In the genomic region with DNA sequence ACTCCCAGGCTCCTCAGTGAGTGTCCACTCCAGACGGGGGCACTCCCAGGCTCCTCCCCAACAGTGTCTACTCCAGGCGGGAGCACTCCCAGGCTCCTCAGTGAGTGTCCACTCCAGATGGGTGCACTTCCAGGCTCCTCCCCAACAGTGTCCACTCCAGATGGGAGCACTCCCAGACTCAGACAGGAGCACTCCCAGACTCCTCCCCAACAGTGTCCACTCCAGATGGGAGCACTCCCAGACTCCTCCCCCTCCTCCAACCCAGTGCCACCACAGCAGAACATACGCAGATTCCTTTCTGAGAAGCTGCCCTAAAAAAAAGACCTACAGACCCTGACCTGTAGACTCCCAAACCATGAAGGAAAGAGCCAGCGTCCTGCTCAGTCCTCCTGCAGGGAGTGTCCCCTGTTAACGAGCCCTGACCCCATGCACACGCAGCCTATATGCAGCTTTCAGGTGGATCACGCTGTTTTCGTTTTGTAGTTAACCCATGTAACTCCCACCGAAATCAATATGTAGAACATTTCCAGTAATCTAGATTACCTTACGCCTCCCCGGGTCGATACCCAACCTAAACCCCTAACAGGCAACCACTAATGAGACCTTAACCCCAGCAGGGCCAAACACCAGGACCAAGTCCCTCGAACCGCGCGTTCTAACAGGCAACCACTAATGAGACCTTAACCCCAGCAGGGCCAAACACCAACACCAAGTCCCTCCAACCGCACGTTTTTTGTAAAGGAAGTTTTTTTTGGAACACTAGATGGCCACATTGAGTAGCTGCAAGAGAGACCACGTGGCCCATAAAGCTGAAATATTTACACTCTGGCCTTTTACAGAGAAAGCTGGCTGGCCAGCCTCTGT, we compare ENCODE assay signal across 7 cellular contexts. TPM values are rescaled to one million over a fixed set of nuclear protein-coding genes. Genes with fewer than 3 reads are reported as not detected.
DNase-seq lines count a peak whose midpoint lies in the region; TF ChIP-seq lines count a peak whose summit lies in the region.

No MANE protein-coding gene starts in this region.

- H3K36me3 Mint-ChIP-seq in stimulated activated naive CD8-positive, alpha-beta T cell treated with anti-CD3 and anti-CD28 coated beads, Interleukin-15, Interleukin-2, amounts not matched to agents 100 ng/mL and 50 ng/mL, for 24 hours (ENCODE audit: low read depth): peaks cover 7% of the 10 kb centered on the region

- peaks cover 8% of the 10 kb centered on the region for H3K9me3 Mint-ChIP-seq in stimulated activated naive CD8-positive, alpha-beta T cell treated with anti-CD3 and anti-CD28 coated beads, Interleukin-15, Interleukin-2, amounts not matched to agents 100 ng/mL and 50 ng/mL, for 24 hours

- H3K27me3 ChIP-seq in iPS DF 6.9 (ENCODE audit: control insufficient read depth, insufficient read depth, low read length): no peaks in the 10 kb centered on the region

- H3K36me3 ChIP-seq in iPS DF 6.9 (ENCODE audit: control insufficient read depth, insufficient read depth, low read length): no peaks in the 10 kb centered on the region

- H3K27me3 Mint-ChIP-seq in stimulated activated naive CD8-positive, alpha-beta T cell treated with anti-CD3 and anti-CD28 coated beads, Interleukin-15, Interleukin-2, amounts not matched to agents 100 ng/mL and 50 ng/mL, for 24 hours: no peaks in the 10 kb centered on the region

- H3K4me1 ChIP-seq in iPS DF 6.9 (ENCODE audit: control insufficient read depth, insufficient read depth, low read length): no peaks in the 10 kb centered on the region

- H3K9me3 ChIP-seq in iPS DF 6.9 (ENCODE audit: control insufficient read depth, insufficient read depth, low read length): no peaks in the 10 kb centered on the region

- in situ Hi-C loops in astrocyte of the cerebellum (cut with HindIII; ENCODE audit: low sequenced_read_pairs): no loop called here

- DNase-seq in DMS79 treated with DMSO at 0.1 percent for 48 hours (lab: John Stamatoyannopoulos, UW): peak; percentile 59
- peak; percentile 55 for DNase-seq in HT1080 (ENCODE audit: low read depth)
- peak; percentile 81 for DNase-seq in NOMO-1 treated with dmso at 0.1 percent for 144 hours (lab: John Stamatoyannopoulos, UW; ENCODE audit: unreplicated experiment)
- peak; percentile 39 for DNase-seq in astrocyte of the cerebellum (ENCODE audit: low read depth)
- peak; percentile 31 for DNase-seq in iPS DF 6.9 (ENCODE audit: low read depth, low spot score)
- no peak for DNase-seq in OCI-M2 (lab: John Stamatoyannopoulos, UW; ENCODE audit: unreplicated experiment)

- peak overlapping the region; percentile 8 for H3K27ac Mint-ChIP-seq in stimulated activated naive CD8-positive, alpha-beta T cell treated with anti-CD3 and anti-CD28 coated beads, Interleukin-15, Interleukin-2, amounts not matched to agents 100 ng/mL and 50 ng/mL, for 24 hours

- peaks cover 35% of the 10 kb centered on the region for H3K4me1 Mint-ChIP-seq in stimulated activated naive CD8-positive, alpha-beta T cell treated with anti-CD3 and anti-CD28 coated beads, Interleukin-15, Interleukin-2, amounts not matched to agents 100 ng/mL and 50 ng/mL, for 24 hours (ENCODE audit: low read depth)

- no peak overlapping the region for H3K4me3 Mint-ChIP-seq in stimulated activated naive CD8-positive, alpha-beta T cell treated with anti-CD3 and anti-CD28 coated beads, Interleukin-15, Interleukin-2, amounts not matched to agents 100 ng/mL and 50 ng/mL, for 24 hours

- TF ChIP-seq CTCF in astrocyte of the cerebellum (IDR thresholded peaks at IDR 0.05; ENCODE audit: low read depth, low read length, missing control alignments): peak; percentile 77

- WGBS in iPS DF 6.9 (ENCODE audit: insufficient coverage, insufficient read length): no CpG with 5 or more reads among the region's 19 CpGs

- H3K27ac ChIP-seq in iPS DF 6.9 (ENCODE audit: low read length): no peak overlapping the region

- H3K4me3 ChIP-seq in astrocyte of the cerebellum (ENCODE audit: low read depth, low read length) (no peak overlapping the region), iPS DF 6.9 (ENCODE audit: low read length) (no peak overlapping the region)

RNA-seq across cellular contexts. Expression of a gene that starts 15.7 kb away (rescaled TPM):
- total RNA-seq in HT1080 (2014; rRNA removed; shearing (Covaris generic)): 0.21 and 0.23 TPM in 2 replicates
- polyA plus RNA-seq in HT1080 (2015; cell fraction: cytosol; rRNA removed): 0.07 and 0.18 TPM in 2 replicates
- 1.0 TPM in 2 replicates for polyA plus RNA-seq in HT1080 (2015; cell fraction: nucleus; rRNA removed)

RNA-seq across cellular contexts. Expression of a gene that starts 17.2 kb away (rescaled TPM):
- total RNA-seq in HT1080 (2014; rRNA removed; shearing (Covaris generic)): 48.8 and 106 TPM in 2 replicates
- polyA plus RNA-seq in HT1080 (2015; cell fraction: cytosol; rRNA removed): 41.7 and 58.7 TPM in 2 replicates
- polyA plus RNA-seq in HT1080 (2015; cell fraction: nucleus; rRNA removed): 18.8 and 20.0 TPM in 2 replicates

RNA-seq across cellular contexts. Expression of a gene that starts 44.2 kb away (rescaled TPM):
- 44.7 and 50.7 TPM in 2 replicates for total RNA-seq in HT1080 (2014; rRNA removed; shearing (Covaris generic))
- polyA plus RNA-seq in HT1080 (2015; cell fraction: cytosol; rRNA removed): 28.0 and 35.1 TPM in 2 replicates
- polyA plus RNA-seq in HT1080 (2015; cell fraction: nucleus; rRNA removed): 105 and 113 TPM in 2 replicates

RNA-seq across cellular contexts. Expression of a gene that starts 55.8 kb away (rescaled TPM):
- total RNA-seq in HT1080 (2014; rRNA removed; shearing (Covaris generic)): 44.0 and 46.8 TPM in 2 replicates
- polyA plus RNA-seq in HT1080 (2015; cell fraction: cytosol; rRNA removed): 26.3 and 35.8 TPM in 2 replicates
- 40.9 and 44.5 TPM in 2 replicates for polyA plus RNA-seq in HT1080 (2015; cell fraction: nucleus; rRNA removed)
